ENCODE assay signal across 1 cellular context in the genomic region with DNA sequence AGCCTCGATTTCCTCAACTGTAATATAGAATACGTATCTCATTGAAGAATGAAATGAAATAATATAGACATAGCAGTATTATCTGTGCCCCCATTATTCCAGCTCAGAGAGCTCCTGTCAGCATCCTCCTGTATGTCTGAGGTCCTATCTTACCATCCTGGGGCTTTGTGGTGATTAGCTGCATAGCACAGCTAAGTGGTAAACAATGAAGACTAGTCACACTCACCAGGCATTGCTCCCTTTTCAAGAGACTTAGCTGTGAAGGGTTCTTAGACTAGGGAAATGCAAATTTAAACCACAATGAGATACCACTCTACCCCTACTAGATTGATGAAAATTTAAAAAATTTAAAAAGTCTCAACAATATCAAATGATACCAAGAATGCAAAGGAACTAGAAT.
TF ChIP-seq lines count a peak whose summit lies in the region.

No MANE protein-coding gene starts in this region.

TF ChIP-seq in GM23338, 12 proteins besides CTCF, POLR2A, EP300 and RAD21:
- TF ChIP-seq, protein P1, sequence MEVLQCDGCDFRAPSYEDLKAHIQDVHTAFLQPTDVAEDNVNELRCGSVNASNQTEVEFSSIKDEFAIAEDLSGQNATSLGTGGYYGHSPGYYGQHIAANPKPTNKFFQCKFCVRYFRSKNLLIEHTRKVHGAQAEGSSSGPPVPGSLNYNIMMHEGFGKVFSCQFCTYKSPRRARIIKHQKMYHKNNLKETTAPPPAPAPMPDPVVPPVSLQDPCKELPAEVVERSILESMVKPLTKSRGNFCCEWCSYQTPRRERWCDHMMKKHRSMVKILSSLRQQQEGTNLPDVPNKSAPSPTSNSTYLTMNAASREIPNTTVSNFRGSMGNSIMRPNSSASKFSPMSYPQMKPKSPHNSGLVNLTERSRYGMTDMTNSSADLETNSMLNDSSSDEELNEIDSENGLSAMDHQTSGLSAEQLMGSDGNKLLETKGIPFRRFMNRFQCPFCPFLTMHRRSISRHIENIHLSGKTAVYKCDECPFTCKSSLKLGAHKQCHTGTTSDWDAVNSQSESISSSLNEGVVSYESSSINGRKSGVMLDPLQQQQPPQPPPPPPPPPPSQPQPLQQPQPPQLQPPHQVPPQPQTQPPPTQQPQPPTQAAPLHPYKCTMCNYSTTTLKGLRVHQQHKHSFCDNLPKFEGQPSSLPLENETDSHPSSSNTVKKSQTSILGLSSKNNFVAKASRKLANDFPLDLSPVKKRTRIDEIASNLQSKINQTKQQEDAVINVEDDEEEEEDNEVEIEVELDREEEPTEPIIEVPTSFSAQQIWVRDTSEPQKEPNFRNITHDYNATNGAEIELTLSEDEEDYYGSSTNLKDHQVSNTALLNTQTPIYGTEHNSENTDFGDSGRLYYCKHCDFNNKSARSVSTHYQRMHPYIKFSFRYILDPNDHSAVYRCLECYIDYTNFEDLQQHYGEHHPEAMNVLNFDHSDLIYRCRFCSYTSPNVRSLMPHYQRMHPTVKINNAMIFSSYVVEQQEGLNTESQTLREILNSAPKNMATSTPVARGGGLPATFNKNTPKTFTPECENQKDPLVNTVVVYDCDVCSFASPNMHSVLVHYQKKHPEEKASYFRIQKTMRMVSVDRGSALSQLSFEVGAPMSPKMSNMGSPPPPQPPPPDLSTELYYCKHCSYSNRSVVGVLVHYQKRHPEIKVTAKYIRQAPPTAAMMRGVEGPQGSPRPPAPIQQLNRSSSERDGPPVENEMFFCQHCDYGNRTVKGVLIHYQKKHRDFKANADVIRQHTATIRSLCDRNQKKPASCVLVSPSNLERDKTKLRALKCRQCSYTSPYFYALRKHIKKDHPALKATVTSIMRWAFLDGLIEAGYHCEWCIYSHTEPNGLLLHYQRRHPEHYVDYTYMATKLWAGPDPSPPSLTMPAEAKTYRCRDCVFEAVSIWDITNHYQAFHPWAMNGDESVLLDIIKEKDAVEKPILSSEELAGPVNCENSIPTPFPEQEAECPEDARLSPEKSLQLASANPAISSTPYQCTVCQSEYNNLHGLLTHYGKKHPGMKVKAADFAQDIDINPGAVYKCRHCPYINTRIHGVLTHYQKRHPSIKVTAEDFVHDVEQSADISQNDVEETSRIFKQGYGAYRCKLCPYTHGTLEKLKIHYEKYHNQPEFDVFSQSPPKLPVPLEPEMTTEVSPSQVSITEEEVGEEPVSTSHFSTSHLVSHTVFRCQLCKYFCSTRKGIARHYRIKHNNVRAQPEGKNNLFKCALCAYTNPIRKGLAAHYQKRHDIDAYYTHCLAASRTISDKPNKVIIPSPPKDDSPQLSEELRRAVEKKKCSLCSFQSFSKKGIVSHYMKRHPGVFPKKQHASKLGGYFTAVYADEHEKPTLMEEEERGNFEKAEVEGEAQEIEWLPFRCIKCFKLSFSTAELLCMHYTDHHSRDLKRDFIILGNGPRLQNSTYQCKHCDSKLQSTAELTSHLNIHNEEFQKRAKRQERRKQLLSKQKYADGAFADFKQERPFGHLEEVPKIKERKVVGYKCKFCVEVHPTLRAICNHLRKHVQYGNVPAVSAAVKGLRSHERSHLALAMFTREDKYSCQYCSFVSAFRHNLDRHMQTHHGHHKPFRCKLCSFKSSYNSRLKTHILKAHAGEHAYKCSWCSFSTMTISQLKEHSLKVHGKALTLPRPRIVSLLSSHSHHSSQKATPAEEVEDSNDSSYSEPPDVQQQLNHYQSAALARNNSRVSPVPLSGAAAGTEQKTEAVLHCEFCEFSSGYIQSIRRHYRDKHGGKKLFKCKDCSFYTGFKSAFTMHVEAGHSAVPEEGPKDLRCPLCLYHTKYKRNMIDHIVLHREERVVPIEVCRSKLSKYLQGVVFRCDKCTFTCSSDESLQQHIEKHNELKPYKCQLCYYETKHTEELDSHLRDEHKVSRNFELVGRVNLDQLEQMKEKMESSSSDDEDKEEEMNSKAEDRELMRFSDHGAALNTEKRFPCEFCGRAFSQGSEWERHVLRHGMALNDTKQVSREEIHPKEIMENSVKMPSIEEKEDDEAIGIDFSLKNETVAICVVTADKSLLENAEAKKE (CRISPR knock-in tag; IDR thresholded peaks at IDR 0.05): no peak
- TF ChIP-seq CREB1 (CRISPR knock-in tag; IDR thresholded peaks at IDR 0.05; ENCODE audit: low read depth) (no peak), REST (IDR thresholded peaks at IDR 0.05; ENCODE audit: unreplicated experiment) (no peak), POLR2AphosphoS5 (IDR thresholded peaks at IDR 0.05; ENCODE audit: low read depth) (no peak), JUNB (IDR thresholded peaks at IDR 0.05; ENCODE audit: unreplicated experiment) (no peak), NANOG (IDR thresholded peaks at IDR 0.05; ENCODE audit: borderline replicate concordance) (no peak), ZNF114 (CRISPR knock-in tag; IDR thresholded peaks at IDR 0.05) (no peak), ZNF331 (CRISPR knock-in tag; IDR thresholded peaks at IDR 0.05; ENCODE audit: low read depth) (no peak), STAT1 (IDR thresholded peaks at IDR 0.05; ENCODE audit: unreplicated experiment) (no peak), EZH2 (IDR thresholded peaks at IDR 0.05; ENCODE audit: low read depth, unreplicated experiment) (no peak), EZH2phosphoT487 (IDR thresholded peaks at IDR 0.05; ENCODE audit: unreplicated experiment) (no peak)
- TF ChIP-seq, protein P2, sequence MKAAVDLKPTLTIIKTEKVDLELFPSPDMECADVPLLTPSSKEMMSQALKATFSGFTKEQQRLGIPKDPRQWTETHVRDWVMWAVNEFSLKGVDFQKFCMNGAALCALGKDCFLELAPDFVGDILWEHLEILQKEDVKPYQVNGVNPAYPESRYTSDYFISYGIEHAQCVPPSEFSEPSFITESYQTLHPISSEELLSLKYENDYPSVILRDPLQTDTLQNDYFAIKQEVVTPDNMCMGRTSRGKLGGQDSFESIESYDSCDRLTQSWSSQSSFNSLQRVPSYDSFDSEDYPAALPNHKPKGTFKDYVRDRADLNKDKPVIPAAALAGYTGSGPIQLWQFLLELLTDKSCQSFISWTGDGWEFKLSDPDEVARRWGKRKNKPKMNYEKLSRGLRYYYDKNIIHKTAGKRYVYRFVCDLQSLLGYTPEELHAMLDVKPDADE (IDR thresholded peaks at IDR 0.05): no peak
